In genomic region chr1:8899046-8899445, GRCh38 we compare ENCODE assay signal across 20 cellular contexts. TPM values are rescaled to one million over a fixed set of nuclear protein-coding genes. Genes with fewer than 3 reads are reported as not detected.
DNase-seq lines count a peak whose midpoint lies in the region; ATAC-seq, FAIRE-seq and TF ChIP-seq lines count a peak whose summit lies in the region.
"Had no signal": no experiment of that assay in that cellular context is flagged by ENCODE, and none has a peak within 500 bp of the region (broad histone marks: within the 10 kb centered on the region; RNA-seq: fewer than 3 reads in every experiment).

No MANE protein-coding gene starts in this region.

- peak overlapping the region; percentile 67 for H3K4me2 ChIP-seq in HCT116 (ENCODE audit: low read length)
- H3K4me2 ChIP-seq in keratinocyte (ENCODE audit: control insufficient read depth, extremely low read depth, insufficient read depth, low read depth, low read length) = no peak overlapping the region

- no peaks in the 10 kb centered on the region for H3K27me3 Mint-ChIP-seq in activated T-cell treated with anti-CD3 and anti-CD28 coated beads, Interleukin-2, amount 50 U/mL, for 24 hours
- no peaks in the 10 kb centered on the region for H3K27me3 Mint-ChIP-seq in activated T-helper 17 cell treated with anti-CD3 and anti-CD28 coated beads, Interleukin-2, amount 50 U/mL, for 72 hours

- POLR2A ChIA-PET in HCT116 (lab: Charles Lee) = interaction anchor here (0.8 to 2.2 kb wide), 4 partner anchors 9 to 25 kb away, joined by 3 to 8 read pairs (median 6); partner anchors contain the start of gene ENO1

- H3K4me3 Mint-ChIP-seq in activated T-cell treated with anti-CD3 and anti-CD28 coated beads, Interleukin-2, amount 50 U/mL, for 24 hours = peak overlapping the region; percentile 58
- H3K4me3 Mint-ChIP-seq in activated T-helper 17 cell treated with anti-CD3 and anti-CD28 coated beads, Interleukin-2, amount 50 U/mL, for 72 hours = peak overlapping the region; percentile 88
- H3K4me3 Mint-ChIP-seq: memory B cell, nephron had no signal

- H4K20me1 ChIP-seq in HCT116 (ENCODE audit: insufficient read depth) (no peaks in the 10 kb centered on the region), keratinocyte (ENCODE audit: control insufficient read depth, extremely low read depth, insufficient read depth, low read length) (no peaks in the 10 kb centered on the region)

- peaks cover 15% of the 10 kb centered on the region for H3K36me3 Mint-ChIP-seq in activated T-cell treated with anti-CD3 and anti-CD28 coated beads, Interleukin-2, amount 50 U/mL, for 24 hours (ENCODE audit: low read depth)
- H3K36me3 Mint-ChIP-seq in activated T-helper 17 cell treated with anti-CD3 and anti-CD28 coated beads, Interleukin-2, amount 50 U/mL, for 72 hours (ENCODE audit: low read depth) = peaks cover 16% of the 10 kb centered on the region
- H3K36me3 Mint-ChIP-seq: memory B cell had no signal

- H3K4me1 ChIP-seq in HCT116 (ENCODE audit: control insufficient read depth in 1 of 2, insufficient read depth in 2 of 2, low read length in 2 of 2) (peaks cover 51 to 59% of the 10 kb centered on the region in 2 experiments), keratinocyte (ENCODE audit: control insufficient read depth, extremely low read depth, insufficient read depth, low read length) (peaks cover 38% of the 10 kb centered on the region), adrenal gland (replicated peaks in 1 of 2) (peaks cover 0 to 6% of the 10 kb centered on the region in 2 donors)
- H3K4me1 ChIP-seq: parathyroid adenoma had no signal

- no peak for FAIRE-seq in keratinocyte (lab: Jason Lieb, UNC)
- FAIRE-seq: G401.6 had no signal

- TF ChIP-seq POLR2A in HCT116 (IDR thresholded peaks at IDR 0.05; ENCODE audit: borderline replicate concordance, extremely low read depth, insufficient read depth, insufficient read length) (no peak), adrenal gland (IDR thresholded peaks at IDR 0.05) (no peak)

- H2AFZ ChIP-seq in HCT116 (ENCODE audit: low read depth, low read length, poor library complexity, severe bottlenecking) (no peak overlapping the region), keratinocyte (ENCODE audit: control insufficient read depth, low read length) (no peak overlapping the region)
- H2AFZ ChIP-seq: parathyroid adenoma had no signal

- RAD21 ChIA-PET in HCT116 (lab: Charles Lee; ENCODE audit: low non-redundant PET in 1 of 2, low total read pairs in 2 of 2, uncharacterized antibody in 2 of 2, unreplicated experiment in 2 of 2) = interaction anchor here in 1 of 2 experiments (0.5 kb wide), 1 partner anchor 78 kb away, joined by 3 read pairs; no protein-coding TSS in a partner anchor

- no peaks in the 10 kb centered on the region for H3K27me3 ChIP-seq in HCT116 (ENCODE audit: insufficient read depth, low read length)
- H3K27me3 ChIP-seq in keratinocyte (ENCODE audit: control insufficient read depth, extremely low read depth, insufficient read depth, low read length) = no peaks in the 10 kb centered on the region
- no peaks in the 10 kb centered on the region for H3K27me3 ChIP-seq in adrenal gland
- H3K27me3 ChIP-seq: thyroid gland had no signal

- ATAC-seq in HCT116 = no peak
- no peak for ATAC-seq in activated T-helper 17 cell treated with anti-CD3 and anti-CD28 coated beads, Interleukin-2, amount 50 U/mL, for 72 hours (replicated peaks)
- ATAC-seq: sciatic nerve had no signal

- WGBS in adrenal gland, 4 donors = 87 to 95% (median 94%) methylated on average over 7 of the region's 7 CpGs

- H3K9me3 Mint-ChIP-seq in activated T-cell treated with anti-CD3 and anti-CD28 coated beads, Interleukin-2, amount 50 U/mL, for 24 hours = peaks cover 7% of the 10 kb centered on the region
- no peaks in the 10 kb centered on the region for H3K9me3 Mint-ChIP-seq in activated T-helper 17 cell treated with anti-CD3 and anti-CD28 coated beads, Interleukin-2, amount 50 U/mL, for 72 hours
- H3K9me3 Mint-ChIP-seq: memory B cell had no signal

- no peaks in the 10 kb centered on the region for H3K36me3 ChIP-seq in HCT116 (ENCODE audit: control insufficient read depth in 1 of 2, insufficient read depth in 2 of 2, low read length in 2 of 2)
- H3K36me3 ChIP-seq in keratinocyte (ENCODE audit: control insufficient read depth in 2 of 2, extremely low read depth in 1 of 2, insufficient read depth in 2 of 2, low read length in 2 of 2) = no peaks in the 10 kb centered on the region
- H3K36me3 ChIP-seq in adrenal gland (replicated peaks in 1 of 2) = no peaks in the 10 kb centered on the region
- H3K36me3 ChIP-seq: thyroid gland had no signal

- no peak for TF ChIP-seq RAD21 in HCT116 (IDR thresholded peaks at IDR 0.05; ENCODE audit: low read depth)

- H3K27ac Mint-ChIP-seq in activated T-cell treated with anti-CD3 and anti-CD28 coated beads, Interleukin-2, amount 50 U/mL, for 24 hours = no peak overlapping the region
- peak overlapping the region; percentile 98 for H3K27ac Mint-ChIP-seq in activated T-helper 17 cell treated with anti-CD3 and anti-CD28 coated beads, Interleukin-2, amount 50 U/mL, for 72 hours
- H3K27ac Mint-ChIP-seq: memory B cell, nephron had no signal

- no peaks in the 10 kb centered on the region for H3K9me3 ChIP-seq in HCT116 (ENCODE audit: control insufficient read depth in 1 of 2, insufficient read depth in 1 of 2, low read depth in 1 of 2, low read length in 2 of 2)
- no peaks in the 10 kb centered on the region for H3K9me3 ChIP-seq in keratinocyte (ENCODE audit: control insufficient read depth, low read depth, low read length)
- no peaks in the 10 kb centered on the region for H3K9me3 ChIP-seq in adrenal gland (replicated peaks in 1 of 3)
- H3K9me3 ChIP-seq: thyroid gland had no signal

- BruUV-seq in HCT116 (replicated peaks; lab: Mats Ljungman, UMichigan) = no TSS peak

- no peaks in the 10 kb centered on the region for H3K9me2 ChIP-seq in HCT116 (ENCODE audit: insufficient read depth)

- CTCF ChIA-PET in HCT116 (lab: Charles Lee) = no interaction called here

- no peaks in the 10 kb centered on the region for H3K9me1 ChIP-seq in keratinocyte (ENCODE audit: control insufficient read depth, extremely low read depth, insufficient read depth, low read length)

- no peak overlapping the region for H3K4me3 ChIP-seq in HCT116 (replicated peaks in 1 of 2; ENCODE audit: low read depth in 1 of 2, low read length in 2 of 2)
- H3K4me3 ChIP-seq in keratinocyte (ENCODE audit: control insufficient read depth in 2 of 3, extremely low read depth in 1 of 3, insufficient read depth in 2 of 3, low read depth in 1 of 3, low read length in 3 of 3) = no peak overlapping the region
- H3K4me3 ChIP-seq in adrenal gland = no peak overlapping the region
- H3K4me3 ChIP-seq: thyroid gland had no signal

- dilution Hi-C loops in keratinocyte (cut with MboI; ENCODE audit: extremely low pct_ligation_motif_present, low sequenced_read_pairs) = no loop called here

- intact Hi-C loops in HCT116 (cut with micrococcal nuclease) (loop anchor here (1.0 kb wide), 1 partner anchor 21 kb away; the partner anchor contains the start of gene ENO1), adrenal gland (cut with DNase I) (no loop called here)

- peaks cover 54% of the 10 kb centered on the region for H3K4me1 Mint-ChIP-seq in activated T-cell treated with anti-CD3 and anti-CD28 coated beads, Interleukin-2, amount 50 U/mL, for 24 hours (ENCODE audit: low read depth)
- peaks cover 20% of the 10 kb centered on the region for H3K4me1 Mint-ChIP-seq in activated T-helper 17 cell treated with anti-CD3 and anti-CD28 coated beads, Interleukin-2, amount 50 U/mL, for 72 hours
- H3K4me1 Mint-ChIP-seq: memory B cell had no signal

- DNase-seq in activated T-cell treated with anti-CD3 and anti-CD28 coated beads, Interleukin-2, amount 50 U/mL, for 24 hours = no peak
- DNase-seq in activated T-cell treated with anti-CD3 and anti-CD28 coated beads for 4 hours (no peak), HCT116 (ENCODE audit: low read depth, low spot score) (no peak), keratinocyte (ENCODE audit: low read depth, low spot score) (no peak), MV-4-11 (lab: John Stamatoyannopoulos, UW) (no peak), adrenal gland (no peak)
- no peak for DNase-seq in stimulated activated CD4-positive, alpha-beta T cell treated with anti-CD3 and anti-CD28 coated beads, Interleukin-2, amount 100 ng/mL, for 48 hours
- DNase-seq: central memory CD4-positive, alpha-beta T cell; DMS153; NCI-H1105 treated with DMSO at 0.1 percent for 48 hours; NCI-H524; thyroid gland had no signal

- H3K9ac ChIP-seq in HCT116 (ENCODE audit: low read length) (peak overlapping the region; percentile 56), keratinocyte (ENCODE audit: control insufficient read depth, extremely low read depth, insufficient read depth, low read length) (no peak overlapping the region)
- H3K9ac ChIP-seq: parathyroid adenoma had no signal

- H3K79me2 ChIP-seq in HCT116 (ENCODE audit: insufficient read depth, low read length) = no peaks in the 10 kb centered on the region
- no peaks in the 10 kb centered on the region for H3K79me2 ChIP-seq in keratinocyte (ENCODE audit: control insufficient read depth, insufficient read depth, low read length)
- H3K79me2 ChIP-seq: parathyroid adenoma had no signal

- TF ChIP-seq CTCF in HCT116 (IDR thresholded peaks at IDR 0.05 in 2 of 3, conservative IDR thresholded peaks at IDR 0.05 in 1 of 3; ENCODE audit: borderline replicate concordance in 1 of 3, insufficient read depth in 1 of 3, low read depth in 2 of 3, low read length in 2 of 3) (no peak), keratinocyte (optimal IDR thresholded peaks at IDR 0.05 in 1 of 3, IDR thresholded peaks at IDR 0.05 in 1 of 3, conservative IDR thresholded peaks at IDR 0.05 in 1 of 3; ENCODE audit: extremely low read depth in 1 of 3, insufficient read depth in 2 of 3, low read length in 3 of 3) (no peak), adrenal gland (IDR thresholded peaks at IDR 0.05) (no peak)

- H3K27ac ChIP-seq in HCT116 (ENCODE audit: low read depth, low read length) (peak overlapping the region; percentile 93), keratinocyte (ENCODE audit: control insufficient read depth, insufficient read depth, low read length) (peak overlapping the region; percentile 54), adrenal gland (no peak overlapping the region)
- H3K27ac ChIP-seq: parathyroid adenoma had no signal

RNA-seq across cellular contexts. Expression of gene ENO1, which starts 20.6 kb away (rescaled TPM):
- 2,334 TPM for total RNA-seq in HCT116 (2021; ENCODE audit: unreplicated experiment)
- 4,054 and 4,544 TPM in 2 replicates for polyA plus RNA-seq in HCT116 (2012)
- total RNA-seq in activated T-helper 17 cell treated with anti-CD3 and anti-CD28 coated beads, Interleukin-2, amount 50 U/mL, for 72 hours = 1,000 to 10,000 TPM; 3,460 to 3,623 TPM
- 1,831 to 2,152 TPM (median 1,908 TPM) in 3 replicates for polyA plus RNA-seq in keratinocyte
- 5,319 TPM for polyA plus RNA-seq in keratinocyte (2011; ENCODE audit: low read depth)
- 1,516 and 1,792 TPM in 2 replicates for polyA plus RNA-seq in keratinocyte (2011; cell fraction: cytosol; rRNA removed)
- polyA plus RNA-seq in keratinocyte (2011; cell fraction: nucleus; rRNA removed) = 1,367 and 1,540 TPM in 2 replicates
- 973 and 2,209 TPM in 2 replicates for polyA plus RNA-seq in keratinocyte (2012; ENCODE audit: low replicate concordance)
- 2,026 to 2,762 TPM (median 2,694 TPM) in 3 replicates for polyA minus RNA-seq in keratinocyte
- polyA minus RNA-seq in keratinocyte (2011; cell fraction: cytosol; rRNA and poly(A)+ RNA removed) = 1,962 TPM
- 651 and 812 TPM in 2 replicates for polyA minus RNA-seq in keratinocyte (2011; cell fraction: nucleus; rRNA and poly(A)+ RNA removed)
- total RNA-seq in adrenal gland = 100 to 1,000 TPM; 419 to 751 (median 581) TPM
- polyA plus RNA-seq in adrenal gland = 100 to 1,000 TPM; 142 to 815 (median 215) TPM

RNA-seq across cellular contexts. Expression of gene CA6, which starts 46.6 kb away (rescaled TPM):
- total RNA-seq in HCT116 (2021; ENCODE audit: unreplicated experiment) (not detected), adrenal gland (not detected)
- polyA plus RNA-seq in HCT116 (2012) = not detected in 2 replicates
- total RNA-seq in activated T-helper 17 cell treated with anti-CD3 and anti-CD28 coated beads, Interleukin-2, amount 50 U/mL, for 72 hours = 1 to 10 TPM in 1 of 2 donors, under 1 TPM in 1; 0.78 to 2.2 TPM
- polyA plus RNA-seq in keratinocyte (not detected in 3 replicates), adrenal gland (not detected)
- not detected for polyA plus RNA-seq in keratinocyte (2011; ENCODE audit: low read depth)
- polyA plus RNA-seq in keratinocyte (2011; cell fraction: cytosol; rRNA removed) = not detected in 2 replicates
- not detected in 2 replicates for polyA plus RNA-seq in keratinocyte (2011; cell fraction: nucleus; rRNA removed)
- polyA plus RNA-seq in keratinocyte (2012; ENCODE audit: low replicate concordance) = not detected in 2 replicates
- not detected in 3 replicates for polyA minus RNA-seq in keratinocyte
- not detected for polyA minus RNA-seq in keratinocyte (2011; cell fraction: cytosol; rRNA and poly(A)+ RNA removed)
- not detected in 2 replicates for polyA minus RNA-seq in keratinocyte (2011; cell fraction: nucleus; rRNA and poly(A)+ RNA removed)
- total RNA-seq: aorta, sciatic nerve, thyroid gland had no signal
- polyA plus RNA-seq: AG04450, aorta had no signal

Comparison
In these comparisons a context has a peak if more than half of its experiments do, and no peak if none do; other contexts are left out.
1. H3K27ac ChIP-seq: peak in HCT116 (single experiment) and keratinocyte (single experiment); none in adrenal gland (0 of 5).